ENCODE assay signal across 1 cellular context in the genomic region with DNA sequence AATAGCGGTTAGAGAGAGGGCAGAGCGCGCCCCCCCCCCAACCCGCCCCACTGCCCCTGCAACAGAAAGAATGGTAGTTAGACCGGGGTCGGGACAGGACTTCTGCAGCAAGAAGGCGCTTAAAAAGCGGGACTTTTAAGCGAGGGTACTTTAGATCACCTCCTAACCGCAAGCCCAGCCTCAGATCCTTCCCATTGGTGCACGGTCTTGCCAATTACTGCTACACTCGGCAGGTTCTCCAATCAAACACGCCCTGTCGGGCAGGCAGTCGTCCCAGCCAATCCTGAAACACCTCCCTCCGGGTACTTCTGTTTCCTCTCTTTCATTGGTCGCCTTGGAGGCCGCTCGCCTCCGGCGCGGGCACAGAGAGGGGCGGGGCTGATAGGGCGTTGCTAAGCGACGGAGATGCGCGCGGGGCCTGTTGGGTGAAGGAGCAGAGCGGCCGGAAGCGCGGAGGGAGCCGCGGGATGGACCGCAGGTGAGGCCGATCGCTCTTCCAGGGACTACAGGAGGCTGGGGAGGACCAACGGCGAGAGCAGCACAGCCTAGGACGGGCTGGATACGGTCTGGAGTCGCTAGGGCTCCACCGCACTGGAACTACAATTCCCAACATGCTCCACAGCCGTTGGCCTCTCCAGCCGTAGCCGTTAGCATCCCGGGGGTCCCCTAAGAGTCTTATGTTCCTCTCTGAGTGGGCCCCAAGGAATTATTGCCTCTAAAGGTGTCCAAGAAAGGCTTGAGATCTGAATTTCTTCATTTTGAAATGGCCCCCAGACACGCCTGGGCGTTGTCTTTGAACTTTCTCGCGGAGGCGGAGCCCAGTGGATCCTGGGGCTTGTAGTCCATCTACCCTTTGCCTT.
TF ChIP-seq lines count a peak whose summit lies in the region.

A gene (plus strand): TSS at position 428 of the 860 bp plus-strand sequence. CDS start 40 bp downstream, at position 468.

TF ChIP-seq in HepG2, 621 proteins besides CTCF, POLR2A, EP300 and RAD21 (continued from another document and continues in another):
- TF ChIP-seq, protein P1, sequence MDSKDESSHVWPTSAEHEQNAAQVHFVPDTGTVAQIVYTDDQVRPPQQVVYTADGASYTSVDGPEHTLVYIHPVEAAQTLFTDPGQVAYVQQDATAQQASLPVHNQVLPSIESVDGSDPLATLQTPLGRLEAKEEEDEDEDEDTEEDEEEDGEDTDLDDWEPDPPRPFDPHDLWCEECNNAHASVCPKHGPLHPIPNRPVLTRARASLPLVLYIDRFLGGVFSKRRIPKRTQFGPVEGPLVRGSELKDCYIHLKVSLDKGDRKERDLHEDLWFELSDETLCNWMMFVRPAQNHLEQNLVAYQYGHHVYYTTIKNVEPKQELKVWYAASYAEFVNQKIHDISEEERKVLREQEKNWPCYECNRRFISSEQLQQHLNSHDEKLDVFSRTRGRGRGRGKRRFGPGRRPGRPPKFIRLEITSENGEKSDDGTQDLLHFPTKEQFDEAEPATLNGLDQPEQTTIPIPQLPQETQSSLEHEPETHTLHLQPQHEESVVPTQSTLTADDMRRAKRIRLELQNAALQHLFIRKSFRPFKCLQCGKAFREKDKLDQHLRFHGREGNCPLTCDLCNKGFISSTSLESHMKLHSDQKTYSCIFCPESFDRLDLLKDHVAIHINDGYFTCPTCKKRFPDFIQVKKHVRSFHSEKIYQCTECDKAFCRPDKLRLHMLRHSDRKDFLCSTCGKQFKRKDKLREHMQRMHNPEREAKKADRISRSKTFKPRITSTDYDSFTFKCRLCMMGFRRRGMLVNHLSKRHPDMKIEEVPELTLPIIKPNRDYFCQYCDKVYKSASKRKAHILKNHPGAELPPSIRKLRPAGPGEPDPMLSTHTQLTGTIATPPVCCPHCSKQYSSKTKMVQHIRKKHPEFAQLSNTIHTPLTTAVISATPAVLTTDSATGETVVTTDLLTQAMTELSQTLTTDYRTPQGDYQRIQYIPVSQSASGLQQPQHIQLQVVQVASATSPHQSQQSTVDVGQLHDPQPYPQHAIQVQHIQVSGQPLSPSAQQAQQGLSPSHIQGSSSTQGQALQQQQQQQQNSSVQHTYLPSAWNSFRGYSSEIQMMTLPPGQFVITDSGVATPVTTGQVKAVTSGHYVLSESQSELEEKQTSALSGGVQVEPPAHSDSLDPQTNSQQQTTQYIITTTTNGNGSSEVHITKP (CRISPR knock-in tag; IDR thresholded peaks at IDR 0.05; ENCODE audit: low read depth) = no peak
- TF ChIP-seq SALL1 (CRISPR knock-in tag; IDR thresholded peaks at IDR 0.05) (peak; percentile 56), ZNF777 (CRISPR knock-in tag; IDR thresholded peaks at IDR 0.05) (no peak; the same call in 1 of the 2 replicates), ZNF839 (CRISPR knock-in tag; IDR thresholded peaks at IDR 0.05; ENCODE audit: borderline replicate concordance) (peak; percentile 42; the same call in 1 of the 2 replicates), ZNF224 (CRISPR knock-in tag; IDR thresholded peaks at IDR 0.05) (no peak), GATAD1 (CRISPR knock-in tag; IDR thresholded peaks at IDR 0.05) (peak; percentile 71), SSRP1 (CRISPR knock-in tag; IDR thresholded peaks at IDR 0.05) (no peak), ZNF598 (CRISPR knock-in tag; IDR thresholded peaks at IDR 0.05; ENCODE audit: borderline replicate concordance) (no peak), ZNF563 (CRISPR knock-in tag; IDR thresholded peaks at IDR 0.05) (no peak), MEIS2 (CRISPR knock-in tag; IDR thresholded peaks at IDR 0.05) (0 out of 2 replicates have a peak, but pooled peaks have one; percentile 69), DNMT1 (CRISPR knock-in tag; IDR thresholded peaks at IDR 0.05) (0 out of 2 replicates have a peak, but pooled peaks have one; percentile 45), ZNF83 (CRISPR knock-in tag; IDR thresholded peaks at IDR 0.05; ENCODE audit: borderline replicate concordance) (0 out of 2 replicates have a peak, but pooled peaks have one; percentile 87), TSC22D2 (CRISPR knock-in tag; IDR thresholded peaks at IDR 0.05; ENCODE audit: borderline replicate concordance) (no peak), KDM3A (CRISPR knock-in tag; IDR thresholded peaks at IDR 0.05; ENCODE audit: low read depth) (no peak; the same call in 1 of the 2 replicates), HNRNPH1 (optimal IDR thresholded peaks at IDR 0.05; ENCODE audit: low read depth, low read length) (no peak), SNAI1 (CRISPR knock-in tag; IDR thresholded peaks at IDR 0.05; ENCODE audit: borderline replicate concordance) (no peak), CEBPG (CRISPR knock-in tag; IDR thresholded peaks at IDR 0.05) (no peak; the same call in 1 of the 2 replicates), ZNF773 (CRISPR knock-in tag; IDR thresholded peaks at IDR 0.05; ENCODE audit: borderline replicate concordance) (0 out of 2 replicates have a peak, but pooled peaks have one; percentile 56)
- TF ChIP-seq, protein P2, sequence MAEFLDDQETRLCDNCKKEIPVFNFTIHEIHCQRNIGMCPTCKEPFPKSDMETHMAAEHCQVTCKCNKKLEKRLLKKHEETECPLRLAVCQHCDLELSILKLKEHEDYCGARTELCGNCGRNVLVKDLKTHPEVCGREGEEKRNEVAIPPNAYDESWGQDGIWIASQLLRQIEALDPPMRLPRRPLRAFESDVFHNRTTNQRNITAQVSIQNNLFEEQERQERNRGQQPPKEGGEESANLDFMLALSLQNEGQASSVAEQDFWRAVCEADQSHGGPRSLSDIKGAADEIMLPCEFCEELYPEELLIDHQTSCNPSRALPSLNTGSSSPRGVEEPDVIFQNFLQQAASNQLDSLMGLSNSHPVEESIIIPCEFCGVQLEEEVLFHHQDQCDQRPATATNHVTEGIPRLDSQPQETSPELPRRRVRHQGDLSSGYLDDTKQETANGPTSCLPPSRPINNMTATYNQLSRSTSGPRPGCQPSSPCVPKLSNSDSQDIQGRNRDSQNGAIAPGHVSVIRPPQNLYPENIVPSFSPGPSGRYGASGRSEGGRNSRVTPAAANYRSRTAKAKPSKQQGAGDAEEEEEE (CRISPR knock-in tag; IDR thresholded peaks at IDR 0.05; ENCODE audit: borderline replicate concordance) = 0 out of 2 replicates have a peak, but pooled peaks have one; percentile 43
- TF ChIP-seq, protein P3, sequence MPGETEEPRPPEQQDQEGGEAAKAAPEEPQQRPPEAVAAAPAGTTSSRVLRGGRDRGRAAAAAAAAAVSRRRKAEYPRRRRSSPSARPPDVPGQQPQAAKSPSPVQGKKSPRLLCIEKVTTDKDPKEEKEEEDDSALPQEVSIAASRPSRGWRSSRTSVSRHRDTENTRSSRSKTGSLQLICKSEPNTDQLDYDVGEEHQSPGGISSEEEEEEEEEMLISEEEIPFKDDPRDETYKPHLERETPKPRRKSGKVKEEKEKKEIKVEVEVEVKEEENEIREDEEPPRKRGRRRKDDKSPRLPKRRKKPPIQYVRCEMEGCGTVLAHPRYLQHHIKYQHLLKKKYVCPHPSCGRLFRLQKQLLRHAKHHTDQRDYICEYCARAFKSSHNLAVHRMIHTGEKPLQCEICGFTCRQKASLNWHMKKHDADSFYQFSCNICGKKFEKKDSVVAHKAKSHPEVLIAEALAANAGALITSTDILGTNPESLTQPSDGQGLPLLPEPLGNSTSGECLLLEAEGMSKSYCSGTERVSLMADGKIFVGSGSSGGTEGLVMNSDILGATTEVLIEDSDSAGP (CRISPR knock-in tag; IDR thresholded peaks at IDR 0.05; ENCODE audit: borderline replicate concordance) = peak; percentile 65; the same call in 1 of the 2 replicates
- TF ChIP-seq, protein P4, sequence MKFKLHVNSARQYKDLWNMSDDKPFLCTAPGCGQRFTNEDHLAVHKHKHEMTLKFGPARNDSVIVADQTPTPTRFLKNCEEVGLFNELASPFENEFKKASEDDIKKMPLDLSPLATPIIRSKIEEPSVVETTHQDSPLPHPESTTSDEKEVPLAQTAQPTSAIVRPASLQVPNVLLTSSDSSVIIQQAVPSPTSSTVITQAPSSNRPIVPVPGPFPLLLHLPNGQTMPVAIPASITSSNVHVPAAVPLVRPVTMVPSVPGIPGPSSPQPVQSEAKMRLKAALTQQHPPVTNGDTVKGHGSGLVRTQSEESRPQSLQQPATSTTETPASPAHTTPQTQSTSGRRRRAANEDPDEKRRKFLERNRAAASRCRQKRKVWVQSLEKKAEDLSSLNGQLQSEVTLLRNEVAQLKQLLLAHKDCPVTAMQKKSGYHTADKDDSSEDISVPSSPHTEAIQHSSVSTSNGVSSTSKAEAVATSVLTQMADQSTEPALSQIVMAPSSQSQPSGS (CRISPR knock-in tag; IDR thresholded peaks at IDR 0.05) = no peak; the same call in 1 of the 2 replicates
- TF ChIP-seq, protein P5, sequence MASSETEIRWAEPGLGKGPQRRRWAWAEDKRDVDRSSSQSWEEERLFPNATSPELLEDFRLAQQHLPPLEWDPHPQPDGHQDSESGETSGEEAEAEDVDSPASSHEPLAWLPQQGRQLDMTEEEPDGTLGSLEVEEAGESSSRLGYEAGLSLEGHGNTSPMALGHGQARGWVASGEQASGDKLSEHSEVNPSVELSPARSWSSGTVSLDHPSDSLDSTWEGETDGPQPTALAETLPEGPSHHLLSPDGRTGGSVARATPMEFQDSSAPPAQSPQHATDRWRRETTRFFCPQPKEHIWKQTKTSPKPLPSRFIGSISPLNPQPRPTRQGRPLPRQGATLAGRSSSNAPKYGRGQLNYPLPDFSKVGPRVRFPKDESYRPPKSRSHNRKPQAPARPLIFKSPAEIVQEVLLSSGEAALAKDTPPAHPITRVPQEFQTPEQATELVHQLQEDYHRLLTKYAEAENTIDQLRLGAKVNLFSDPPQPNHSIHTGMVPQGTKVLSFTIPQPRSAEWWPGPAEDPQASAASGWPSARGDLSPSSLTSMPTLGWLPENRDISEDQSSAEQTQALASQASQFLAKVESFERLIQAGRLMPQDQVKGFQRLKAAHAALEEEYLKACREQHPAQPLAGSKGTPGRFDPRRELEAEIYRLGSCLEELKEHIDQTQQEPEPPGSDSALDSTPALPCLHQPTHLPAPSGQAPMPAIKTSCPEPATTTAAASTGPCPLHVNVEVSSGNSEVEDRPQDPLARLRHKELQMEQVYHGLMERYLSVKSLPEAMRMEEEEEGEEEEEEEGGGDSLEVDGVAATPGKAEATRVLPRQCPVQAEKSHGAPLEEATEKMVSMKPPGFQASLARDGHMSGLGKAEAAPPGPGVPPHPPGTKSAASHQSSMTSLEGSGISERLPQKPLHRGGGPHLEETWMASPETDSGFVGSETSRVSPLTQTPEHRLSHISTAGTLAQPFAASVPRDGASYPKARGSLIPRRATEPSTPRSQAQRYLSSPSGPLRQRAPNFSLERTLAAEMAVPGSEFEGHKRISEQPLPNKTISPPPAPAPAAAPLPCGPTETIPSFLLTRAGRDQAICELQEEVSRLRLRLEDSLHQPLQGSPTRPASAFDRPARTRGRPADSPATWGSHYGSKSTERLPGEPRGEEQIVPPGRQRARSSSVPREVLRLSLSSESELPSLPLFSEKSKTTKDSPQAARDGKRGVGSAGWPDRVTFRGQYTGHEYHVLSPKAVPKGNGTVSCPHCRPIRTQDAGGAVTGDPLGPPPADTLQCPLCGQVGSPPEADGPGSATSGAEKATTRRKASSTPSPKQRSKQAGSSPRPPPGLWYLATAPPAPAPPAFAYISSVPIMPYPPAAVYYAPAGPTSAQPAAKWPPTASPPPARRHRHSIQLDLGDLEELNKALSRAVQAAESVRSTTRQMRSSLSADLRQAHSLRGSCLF (CRISPR knock-in tag; IDR thresholded peaks at IDR 0.05; ENCODE audit: borderline replicate concordance) = no peak
- TF ChIP-seq, protein P6, sequence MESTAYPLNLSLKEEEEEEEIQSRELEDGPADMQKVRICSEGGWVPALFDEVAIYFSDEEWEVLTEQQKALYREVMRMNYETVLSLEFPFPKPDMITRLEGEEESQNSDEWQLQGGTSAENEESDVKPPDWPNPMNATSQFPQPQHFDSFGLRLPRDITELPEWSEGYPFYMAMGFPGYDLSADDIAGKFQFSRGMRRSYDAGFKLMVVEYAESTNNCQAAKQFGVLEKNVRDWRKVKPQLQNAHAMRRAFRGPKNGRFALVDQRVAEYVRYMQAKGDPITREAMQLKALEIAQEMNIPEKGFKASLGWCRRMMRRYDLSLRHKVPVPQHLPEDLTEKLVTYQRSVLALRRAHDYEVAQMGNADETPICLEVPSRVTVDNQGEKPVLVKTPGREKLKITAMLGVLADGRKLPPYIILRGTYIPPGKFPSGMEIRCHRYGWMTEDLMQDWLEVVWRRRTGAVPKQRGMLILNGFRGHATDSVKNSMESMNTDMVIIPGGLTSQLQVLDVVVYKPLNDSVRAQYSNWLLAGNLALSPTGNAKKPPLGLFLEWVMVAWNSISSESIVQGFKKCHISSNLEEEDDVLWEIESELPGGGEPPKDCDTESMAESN (CRISPR knock-in tag; conservative IDR thresholded peaks at IDR 0.05) = no peak
- TF ChIP-seq, protein P7, sequence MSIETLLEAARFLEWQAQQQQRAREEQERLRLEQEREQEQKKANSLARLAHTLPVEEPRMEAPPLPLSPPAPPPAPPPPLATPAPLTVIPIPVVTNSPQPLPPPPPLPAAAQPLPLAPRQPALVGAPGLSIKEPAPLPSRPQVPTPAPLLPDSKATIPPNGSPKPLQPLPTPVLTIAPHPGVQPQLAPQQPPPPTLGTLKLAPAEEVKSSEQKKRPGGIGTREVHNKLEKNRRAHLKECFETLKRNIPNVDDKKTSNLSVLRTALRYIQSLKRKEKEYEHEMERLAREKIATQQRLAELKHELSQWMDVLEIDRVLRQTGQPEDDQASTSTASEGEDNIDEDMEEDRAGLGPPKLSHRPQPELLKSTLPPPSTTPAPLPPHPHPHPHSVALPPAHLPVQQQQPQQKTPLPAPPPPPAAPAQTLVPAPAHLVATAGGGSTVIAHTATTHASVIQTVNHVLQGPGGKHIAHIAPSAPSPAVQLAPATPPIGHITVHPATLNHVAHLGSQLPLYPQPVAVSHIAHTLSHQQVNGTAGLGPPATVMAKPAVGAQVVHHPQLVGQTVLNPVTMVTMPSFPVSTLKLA (IDR thresholded peaks at IDR 0.05) = 0 out of 2 replicates have a peak, but pooled peaks have one; percentile 12
- TF ChIP-seq, protein P8, sequence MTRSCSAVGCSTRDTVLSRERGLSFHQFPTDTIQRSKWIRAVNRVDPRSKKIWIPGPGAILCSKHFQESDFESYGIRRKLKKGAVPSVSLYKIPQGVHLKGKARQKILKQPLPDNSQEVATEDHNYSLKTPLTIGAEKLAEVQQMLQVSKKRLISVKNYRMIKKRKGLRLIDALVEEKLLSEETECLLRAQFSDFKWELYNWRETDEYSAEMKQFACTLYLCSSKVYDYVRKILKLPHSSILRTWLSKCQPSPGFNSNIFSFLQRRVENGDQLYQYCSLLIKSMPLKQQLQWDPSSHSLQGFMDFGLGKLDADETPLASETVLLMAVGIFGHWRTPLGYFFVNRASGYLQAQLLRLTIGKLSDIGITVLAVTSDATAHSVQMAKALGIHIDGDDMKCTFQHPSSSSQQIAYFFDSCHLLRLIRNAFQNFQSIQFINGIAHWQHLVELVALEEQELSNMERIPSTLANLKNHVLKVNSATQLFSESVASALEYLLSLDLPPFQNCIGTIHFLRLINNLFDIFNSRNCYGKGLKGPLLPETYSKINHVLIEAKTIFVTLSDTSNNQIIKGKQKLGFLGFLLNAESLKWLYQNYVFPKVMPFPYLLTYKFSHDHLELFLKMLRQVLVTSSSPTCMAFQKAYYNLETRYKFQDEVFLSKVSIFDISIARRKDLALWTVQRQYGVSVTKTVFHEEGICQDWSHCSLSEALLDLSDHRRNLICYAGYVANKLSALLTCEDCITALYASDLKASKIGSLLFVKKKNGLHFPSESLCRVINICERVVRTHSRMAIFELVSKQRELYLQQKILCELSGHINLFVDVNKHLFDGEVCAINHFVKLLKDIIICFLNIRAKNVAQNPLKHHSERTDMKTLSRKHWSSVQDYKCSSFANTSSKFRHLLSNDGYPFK (CRISPR knock-in tag; IDR thresholded peaks at IDR 0.05; ENCODE audit: borderline replicate concordance) = no peak
- TF ChIP-seq, protein P9, sequence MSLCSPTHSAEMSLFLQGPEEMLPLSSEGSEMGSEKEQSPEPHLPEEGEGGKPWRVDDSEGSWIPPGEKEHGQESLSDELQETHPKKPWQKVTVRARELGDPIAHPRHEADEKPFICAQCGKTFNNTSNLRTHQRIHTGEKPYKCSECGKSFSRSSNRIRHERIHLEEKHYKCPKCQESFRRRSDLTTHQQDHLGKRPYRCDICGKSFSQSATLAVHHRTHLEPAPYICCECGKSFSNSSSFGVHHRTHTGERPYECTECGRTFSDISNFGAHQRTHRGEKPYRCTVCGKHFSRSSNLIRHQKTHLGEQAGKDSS (CRISPR knock-in tag; IDR thresholded peaks at IDR 0.05; ENCODE audit: borderline replicate concordance, low read depth) = 0 out of 2 replicates have a peak, but pooled peaks have one; percentile 56
